25 cellular contexts compared by ENCODE assay signal in the genomic region with DNA sequence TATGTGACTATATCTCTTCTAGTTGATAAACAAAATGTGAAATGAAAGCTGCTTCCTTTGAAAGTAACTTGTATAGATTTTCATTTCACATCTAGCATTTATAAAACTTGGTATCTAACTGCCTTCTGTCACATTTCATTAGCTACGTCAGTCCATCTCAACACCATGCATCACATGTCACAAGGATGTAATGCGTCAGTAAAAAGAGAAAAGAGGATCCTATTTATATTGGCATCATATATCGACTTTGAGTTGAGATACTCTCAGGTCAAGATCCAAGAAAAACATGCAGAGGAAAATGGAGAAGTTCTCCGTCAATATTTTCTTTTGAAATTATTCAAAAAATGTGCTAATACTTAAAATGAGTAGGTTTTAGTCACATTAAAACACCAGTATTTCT.
"Had no signal": no experiment of that assay in that cellular context is flagged by ENCODE, and none has a peak within 500 bp of the region (broad histone marks: within the 10 kb centered on the region; RNA-seq: fewer than 3 reads in every experiment).

No MANE protein-coding gene starts in this region.

- H3K4me3 ChIP-seq: K562, SK-N-MC had no signal

- H3K27ac Mint-ChIP-seq: activated CD4-positive, alpha-beta memory T cell treated with anti-CD3 and anti-CD28 coated beads for 36 hours; activated CD4-positive, alpha-beta T cell treated with anti-CD3 and anti-CD28 coated beads, Interleukin-2, amount 10 ng/mL, durations not matched to agents 7 days and 5 days; activated naive CD4-positive, alpha-beta T cell treated with anti-CD3 and anti-CD28 coated beads for 36 hours; activated naive CD8-positive, alpha-beta T cell had no signal

- H3K27ac ChIP-seq: SK-N-MC, VCaP had no signal

- FAIRE-seq: K562 had no signal

- H3K4me3 Mint-ChIP-seq: activated CD4-positive, alpha-beta memory T cell treated with anti-CD3 and anti-CD28 coated beads for 36 hours; activated CD4-positive, alpha-beta T cell treated with anti-CD3 and anti-CD28 coated beads, Interleukin-2, amount 10 ng/mL, durations not matched to agents 7 days and 5 days; activated naive CD4-positive, alpha-beta T cell treated with anti-CD3 and anti-CD28 coated beads for 36 hours; activated naive CD8-positive, alpha-beta T cell; activated T-cell treated with anti-CD3 and anti-CD28 coated beads, Interleukin-2, amount 50 U/mL, for 4 hours had no signal

- H3K9me3 Mint-ChIP-seq: activated CD4-positive, alpha-beta T cell treated with anti-CD3 and anti-CD28 coated beads, Interleukin-2, amount 10 ng/mL, durations not matched to agents 7 days and 5 days; activated naive CD4-positive, alpha-beta T cell treated with anti-CD3 and anti-CD28 coated beads for 36 hours; activated T-cell treated with anti-CD3 and anti-CD28 coated beads, Interleukin-2, amount 50 U/mL, for 4 hours had no signal

- H3K36me3 Mint-ChIP-seq: activated CD4-positive, alpha-beta memory T cell treated with anti-CD3 and anti-CD28 coated beads for 36 hours; activated naive CD8-positive, alpha-beta T cell had no signal

- ATAC-seq: activated T-cell treated with anti-CD3 and anti-CD28 coated beads, Interleukin-2, amount 50 U/mL, for 4 hours; K562; Panc1; Right ventricle myocardium inferior had no signal

- H3K4me1 Mint-ChIP-seq: activated CD4-positive, alpha-beta T cell treated with anti-CD3 and anti-CD28 coated beads, Interleukin-2, amount 10 ng/mL, durations not matched to agents 7 days and 5 days had no signal

- DNase-seq: activated CD4-positive, alpha-beta memory T cell treated with anti-CD3 and anti-CD28 coated beads for 36 hours; activated CD4-positive, alpha-beta T cell treated with anti-CD3 and anti-CD28 coated beads, Interleukin-2, amount 10 ng/mL, durations not matched to agents 7 days and 5 days; activated CD4-positive, CD25-positive, alpha-beta regulatory T cell; activated CD8-positive, alpha-beta memory T cell treated with anti-CD3 and anti-CD28 coated beads for 24 hours; activated gamma-delta T cell; activated naive CD4-positive, alpha-beta T cell treated with anti-CD3 and anti-CD28 coated beads for 36 hours; activated T-cell treated with anti-CD3 and anti-CD28 coated beads, Interleukin-2, amount 50 U/mL, for 4 hours; amygdala; Karpas-422; NCI-H1105 treated with DMSO at 0.1 percent for 48 hours; NCI-H1436 treated with DMSO at 0.1 percent for 48 hours; NCI-H187 treated with DMSO at 0.1 percent for 48 hours; NCI-H345; NCI-H510A; NCI-H526 treated with DMSO at 0.1 percent for 48 hours; NK-92 treated with Interleukin-12 subunit alpha and Interleukin-12 subunit beta, amount 100 ng/mL, for 24 hours; OCI-M1; RPMI8226; T-helper 1 cell had no signal

- H3K27me3 Mint-ChIP-seq: activated CD4-positive, alpha-beta memory T cell treated with anti-CD3 and anti-CD28 coated beads for 36 hours; activated CD4-positive, alpha-beta T cell treated with anti-CD3 and anti-CD28 coated beads, Interleukin-2, amount 10 ng/mL, durations not matched to agents 7 days and 5 days; activated naive CD8-positive, alpha-beta T cell had no signal
